Comparison of ENCODE assay signal across 8 cellular contexts in genomic region chr12:13024151-13024946, GRCh38. TPM values are rescaled to one million over a fixed set of nuclear protein-coding genes. Genes with fewer than 3 reads are reported as not detected.
DNase-seq lines count a peak whose midpoint lies in the region; ATAC-seq and TF ChIP-seq lines count a peak whose summit lies in the region.

No MANE protein-coding gene starts in this region.

- TF ChIP-seq EP300 in SK-N-SH (IDR thresholded peaks at IDR 0.05; ENCODE audit: borderline replicate concordance in 1 of 2, low read depth in 1 of 2, low read length in 1 of 2), result no peak

- H3K9me3 ChIP-seq in HCT116 (ENCODE audit: control insufficient read depth in 1 of 2, insufficient read depth in 1 of 2, low read depth in 1 of 2, low read length in 2 of 2) (no peaks in the 10 kb centered on the region), SK-N-SH (no peaks in the 10 kb centered on the region)

- no peak overlapping the region for H3K9ac ChIP-seq in HCT116 (ENCODE audit: low read length)
- H3K9ac ChIP-seq in SK-N-SH, result no peak overlapping the region

- H3K4me1 ChIP-seq in HCT116 (ENCODE audit: control insufficient read depth in 1 of 2, insufficient read depth in 2 of 2, low read length in 2 of 2) (no peaks in the 10 kb centered on the region), SK-N-SH (ENCODE audit: control insufficient read depth in 1 of 2, insufficient read depth in 2 of 2, low read depth in 1 of 2, low read length in 1 of 2) (no peaks in the 10 kb centered on the region)

- H2AFZ ChIP-seq in HCT116 (ENCODE audit: low read depth, low read length, poor library complexity, severe bottlenecking), result peak overlapping the region; percentile 75
- H2AFZ ChIP-seq in SK-N-SH (ENCODE audit: low read depth), result no peak overlapping the region

- H3F3A ChIP-seq in SK-N-SH (replicated peaks; ENCODE audit: insufficient read depth), result no peaks in the 10 kb centered on the region

- H3K79me2 ChIP-seq in HCT116 (ENCODE audit: insufficient read depth, low read length) (no peaks in the 10 kb centered on the region), SK-N-SH (ENCODE audit: insufficient read depth) (no peaks in the 10 kb centered on the region)

- H3K4me2 ChIP-seq in HCT116 (ENCODE audit: low read length), result no peak overlapping the region
- no peak overlapping the region for H3K4me2 ChIP-seq in SK-N-SH

- ATAC-seq in HCT116 (peak; percentile 87), GM19324 (IDR thresholded peaks at IDR 0.05; ENCODE audit: low FRiP score, unreplicated experiment) (no peak)

- H3K27me3 ChIP-seq in HCT116 (ENCODE audit: insufficient read depth, low read length) (no peaks in the 10 kb centered on the region), SK-N-SH (ENCODE audit: insufficient read depth) (no peaks in the 10 kb centered on the region)

- H3K9me2 ChIP-seq in HCT116 (ENCODE audit: insufficient read depth), result no peaks in the 10 kb centered on the region
- H3K9me2 ChIP-seq in SK-N-SH, result no peaks in the 10 kb centered on the region

- TF ChIP-seq CTCF in HCT116 (IDR thresholded peaks at IDR 0.05 in 2 of 3, conservative IDR thresholded peaks at IDR 0.05 in 1 of 3; ENCODE audit: borderline replicate concordance in 1 of 3, insufficient read depth in 1 of 3, low read depth in 2 of 3, low read length in 2 of 3) (peak; percentile 46 to 58 (median 46); a peak in 5 of 6 replicates), VCaP (conservative IDR thresholded peaks at IDR 0.05) (peak; percentile 72), SK-N-SH (IDR thresholded peaks at IDR 0.05) (no peak)

- RAD21 ChIA-PET in HCT116 (lab: Charles Lee; ENCODE audit: low non-redundant PET in 1 of 2, low total read pairs in 2 of 2, uncharacterized antibody in 2 of 2, unreplicated experiment in 2 of 2), result interaction anchor here (1.0 to 1.2 kb wide), 2 partner anchors 178 kb away, joined by 3 to 6 read pairs; no protein-coding TSS in a partner anchor

- BruUV-seq in HCT116 (replicated peaks; lab: Mats Ljungman, UMichigan), result no TSS peak

- CTCF ChIA-PET in HCT116 (lab: Charles Lee) (interaction anchor here (1.2 to 2.6 kb wide), 6 partner anchors 10 to 1143 kb away, joined by 3 to 19 read pairs (median 6); no protein-coding TSS in a partner anchor), SK-N-SH (lab: Yijun Ruan, JAX) (interaction anchor here (1.0 to 1.2 kb wide), 2 partner anchors 33 to 78 kb away, joined by 3 to 4 read pairs; no protein-coding TSS in a partner anchor)

- H4K20me1 ChIP-seq in HCT116 (ENCODE audit: insufficient read depth) (no peaks in the 10 kb centered on the region), SK-N-SH (ENCODE audit: insufficient read depth) (no peaks in the 10 kb centered on the region)

- WGBS in SK-N-SH (ENCODE audit: low lambda C conversion rate), result 71% methylated on average over 7 of the region's 7 CpGs

- peak; percentile 58 for DNase-seq in AG08395 (ENCODE audit: low spot score)
- peak; percentile 28 for DNase-seq in HCT116 (ENCODE audit: low read depth, low spot score)
- peak; percentile 81 for DNase-seq in iris pigment epithelial cell (ENCODE audit: low read depth)
- DNase-seq in activated effector memory CD4-positive, alpha-beta T cell treated with anti-CD3 and anti-CD28 coated beads, Interleukin-2, amount 50 U/mL, for 16 hours, result no peak
- DNase-seq in SK-N-SH, result no peak
- no peak for DNase-seq in effector CD4-positive, alpha-beta T cell

- peak; percentile 71 for TF ChIP-seq RAD21 in HCT116 (IDR thresholded peaks at IDR 0.05; ENCODE audit: low read depth)
- TF ChIP-seq RAD21 in SK-N-SH (IDR thresholded peaks at IDR 0.05; ENCODE audit: low read length), result no peak

- TF ChIP-seq POLR2A in HCT116 (IDR thresholded peaks at IDR 0.05; ENCODE audit: borderline replicate concordance, extremely low read depth, insufficient read depth, insufficient read length), result no peak

- H3K4me3 ChIP-seq in HCT116 (replicated peaks in 1 of 2; ENCODE audit: low read depth in 1 of 2, low read length in 2 of 2), result no peak overlapping the region
- no peak overlapping the region; a peak in 1 of 4 replicates for H3K4me3 ChIP-seq in SK-N-SH (ENCODE audit: low read depth in 2 of 2, low read length in 1 of 2)

- no peak overlapping the region for H3K27ac ChIP-seq in HCT116 (ENCODE audit: low read depth, low read length)
- H3K27ac ChIP-seq in VCaP, result no peak overlapping the region
- H3K27ac ChIP-seq in SK-N-SH (ENCODE audit: low read depth in 2 of 2, low read length in 1 of 2), result no peak overlapping the region

- intact Hi-C loops in HCT116 (cut with micrococcal nuclease), result loop anchor here (1.0 kb wide), 1 partner anchor 188 kb away; no protein-coding TSS in a partner anchor

- H3K36me3 ChIP-seq in HCT116 (ENCODE audit: control insufficient read depth in 1 of 2, insufficient read depth in 2 of 2, low read length in 2 of 2) (no peaks in the 10 kb centered on the region), SK-N-SH (replicated peaks in 1 of 2; ENCODE audit: control insufficient read depth in 1 of 2, insufficient read depth in 2 of 2, low read length in 1 of 2) (no peaks in the 10 kb centered on the region)

- POLR2A ChIA-PET in HCT116 (lab: Charles Lee), result interaction anchor here (0.9 kb wide), 1 partner anchor 188 kb away, joined by 5 read pairs; no protein-coding TSS in a partner anchor
- POLR2A ChIA-PET in SK-N-SH (lab: Yijun Ruan, JAX), result interaction anchor here (0.6 kb wide), 1 partner anchor 10 kb away, joined by 5 read pairs; no protein-coding TSS in a partner anchor

TF ChIP-seq in HCT116, 20 proteins besides CTCF, POLR2A, EP300 and RAD21:
- no peak for TF ChIP-seq ELF1 (IDR thresholded peaks at IDR 0.05; ENCODE audit: borderline replicate concordance, low read depth)
- TF ChIP-seq SP1 (IDR thresholded peaks at IDR 0.05; ENCODE audit: low read depth), result no peak
- no peak for TF ChIP-seq JUND (IDR thresholded peaks at IDR 0.05)

TF ChIP-seq in SK-N-SH, 30 proteins besides CTCF, POLR2A, EP300 and RAD21 (continues in another document):
- TF ChIP-seq NRF1 (IDR thresholded peaks at IDR 0.05; ENCODE audit: low read depth, low read length) (no peak), RFX5 (IDR thresholded peaks at IDR 0.05; ENCODE audit: low read length) (no peak), GATA2 (CRISPR knock-in tag; IDR thresholded peaks at IDR 0.05) (no peak), RCOR1 (IDR thresholded peaks at IDR 0.05; ENCODE audit: low read length) (no peak), TEAD4 (IDR thresholded peaks at IDR 0.05; ENCODE audit: borderline replicate concordance, insufficient read depth) (no peak), FOXM1 (IDR thresholded peaks at IDR 0.05; ENCODE audit: low read depth) (no peak), YY1 (IDR thresholded peaks at IDR 0.05; ENCODE audit: low read depth) (no peak), REST (IDR thresholded peaks at IDR 0.05; ENCODE audit: low read depth, low read length) (no peak), ELF1 (IDR thresholded peaks at IDR 0.05) (no peak), POLR2AphosphoS5 (IDR thresholded peaks at IDR 0.05; ENCODE audit: low read depth, low read length) (no peak), PBX3 (IDR thresholded peaks at IDR 0.05) (no peak), GABPA (IDR thresholded peaks at IDR 0.05; ENCODE audit: low read depth) (no peak), FOSL2 (IDR thresholded peaks at IDR 0.05; ENCODE audit: borderline replicate concordance, low read depth) (no peak)

RNA-seq across cellular contexts. Expression of gene FAM234B, which starts 19.8 kb away (rescaled TPM):
- 15.9 TPM for total RNA-seq in HCT116 (2021; ENCODE audit: unreplicated experiment)
- 10.5 and 11.8 TPM in 2 replicates for polyA plus RNA-seq in HCT116 (2012)
- polyA plus RNA-seq in SK-N-SH (2012; rRNA removed), result 3.7 and 4.9 TPM in 2 replicates
- 3.1 and 3.8 TPM in 2 replicates for polyA plus RNA-seq in SK-N-SH (2012; cell fraction: cytosol; rRNA removed)
- polyA plus RNA-seq in SK-N-SH (2012; cell fraction: nucleus; rRNA removed), result 2.2 and 3.4 TPM in 2 replicates

RNA-seq across cellular contexts. Expression of gene HEBP1, which starts 24.3 kb away (rescaled TPM):
- 41.0 TPM for total RNA-seq in HCT116 (2021; ENCODE audit: unreplicated experiment)
- polyA plus RNA-seq in HCT116 (2012), result 57.2 and 57.3 TPM in 2 replicates
- polyA plus RNA-seq in SK-N-SH (2012; rRNA removed), result 16.3 and 17.9 TPM in 2 replicates
- 24.2 and 25.8 TPM in 2 replicates for polyA plus RNA-seq in SK-N-SH (2012; cell fraction: cytosol; rRNA removed)
- 12.7 and 18.1 TPM in 2 replicates for polyA plus RNA-seq in SK-N-SH (2012; cell fraction: nucleus; rRNA removed)

Comparison
In these comparisons a context has a peak if more than half of its experiments do, and no peak if none do; other contexts are left out.
1. DNase-seq: peak in AG08395 (single experiment), HCT116 (single experiment) and iris pigment epithelial cell (single experiment); none in activated effector memory CD4-positive, alpha-beta T cell treated with anti-CD3 and anti-CD28 coated beads, Interleukin-2, amount 50 U/mL, for 16 hours (single experiment), SK-N-SH (single experiment) and effector CD4-positive, alpha-beta T cell (single experiment).